In the genomic region with DNA sequence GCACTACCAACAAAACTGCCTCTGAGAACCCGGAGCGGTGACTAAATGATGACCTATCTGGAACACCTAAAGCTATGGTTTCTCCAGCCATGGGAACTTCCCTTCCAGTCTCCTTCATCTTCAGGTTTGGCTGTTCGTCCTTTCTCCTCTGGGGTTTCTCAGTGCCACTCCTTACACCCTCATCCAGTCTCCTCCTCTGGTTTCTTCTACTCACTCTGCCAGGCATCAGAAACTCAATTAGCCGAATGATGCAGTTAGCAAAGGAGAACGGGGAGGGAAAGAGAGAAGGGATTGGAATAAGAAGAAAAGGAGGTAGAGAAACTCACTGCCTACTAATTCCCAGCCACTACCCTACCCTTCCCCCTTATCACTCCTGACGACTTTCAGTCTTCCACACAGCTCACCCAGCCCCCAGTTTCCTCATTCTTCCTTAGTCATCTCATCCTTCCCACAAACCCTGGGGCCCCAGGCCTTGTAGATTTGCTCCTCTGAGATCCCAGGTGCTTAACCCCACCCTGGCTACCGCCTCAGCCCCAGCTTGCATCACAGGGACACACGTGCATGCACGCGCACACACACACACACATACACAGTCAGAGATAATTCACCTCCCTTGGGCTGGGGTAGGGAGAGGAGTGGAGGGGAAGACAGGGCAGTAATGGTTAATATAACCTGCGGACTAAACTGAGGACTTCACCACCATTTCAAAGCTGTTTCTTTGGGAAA, we compare ENCODE assay signal across 8 cellular contexts. TPM values are rescaled to one million over a fixed set of nuclear protein-coding genes. Genes with fewer than 3 reads are reported as not detected.
DNase-seq lines count a peak whose midpoint lies in the region; ATAC-seq and TF ChIP-seq lines count a peak whose summit lies in the region.

No MANE protein-coding gene starts in this region.

- no peaks in the 10 kb centered on the region for H3K36me3 Mint-ChIP-seq in activated naive CD8-positive, alpha-beta T cell treated with anti-CD3 and anti-CD28 coated beads, Interleukin-2, amount 50 U/mL, for 24 hours (ENCODE audit: low read depth)
- no peaks in the 10 kb centered on the region for H3K36me3 Mint-ChIP-seq in activated T-helper 1 cell treated with anti-CD3 and anti-CD28 coated beads, Interleukin-12 subunit alpha, Interleukin-12 subunit beta, Interleukin-2, Interleukin-4 antibody, amounts not matched to agents 30 ng/mL and 10 ng/mL and 1 ng/mL, durations not matched to agents 14 hours and 24 hours and 36 hours (ENCODE audit: low read depth)
- H3K36me3 Mint-ChIP-seq in immature natural killer cell (no peaks in the 10 kb centered on the region), T-helper 17 cell (ENCODE audit: low read depth) (no peaks in the 10 kb centered on the region)

- TF ChIP-seq POLR2A in gastroesophageal sphincter (IDR thresholded peaks at IDR 0.05): no peak

- ATAC-seq in GM19438 (IDR thresholded peaks at IDR 0.05; ENCODE audit: low read depth, unreplicated experiment): peak; percentile 37
- ATAC-seq in gastroesophageal sphincter: peak; percentile 50
- peak; percentile 79 for ATAC-seq in sciatic nerve
- no peak for ATAC-seq in activated naive CD8-positive, alpha-beta T cell treated with anti-CD3 and anti-CD28 coated beads, Interleukin-2, amount 50 U/mL, for 24 hours
- no peak for ATAC-seq in T-helper 17 cell

- peak; percentile 32 for DNase-seq in SK-N-DZ (ENCODE audit: low spot score)
- no peak for DNase-seq in sciatic nerve (ENCODE audit: low spot score)
- DNase-seq in activated naive CD8-positive, alpha-beta T cell treated with anti-CD3 and anti-CD28 coated beads, Interleukin-2, amount 50 U/mL, for 24 hours: no peak
- DNase-seq in activated T-helper 1 cell treated with anti-CD3 and anti-CD28 coated beads, Interleukin-12 subunit alpha, Interleukin-12 subunit beta, Interleukin-2, Interleukin-4 antibody, amounts not matched to agents 30 ng/mL and 10 ng/mL and 1 ng/mL, durations not matched to agents 14 hours and 24 hours and 36 hours (ENCODE audit: low spot score): no peak
- DNase-seq in immature natural killer cell: no peak
- DNase-seq in T-helper 17 cell: no peak

- H3K9me3 Mint-ChIP-seq in activated naive CD8-positive, alpha-beta T cell treated with anti-CD3 and anti-CD28 coated beads, Interleukin-2, amount 50 U/mL, for 24 hours: no peaks in the 10 kb centered on the region
- no peaks in the 10 kb centered on the region for H3K9me3 Mint-ChIP-seq in activated T-helper 1 cell treated with anti-CD3 and anti-CD28 coated beads, Interleukin-12 subunit alpha, Interleukin-12 subunit beta, Interleukin-2, Interleukin-4 antibody, amounts not matched to agents 30 ng/mL and 10 ng/mL and 1 ng/mL, durations not matched to agents 14 hours and 24 hours and 36 hours
- H3K9me3 Mint-ChIP-seq in immature natural killer cell: no peaks in the 10 kb centered on the region

- no peaks in the 10 kb centered on the region for H3K27me3 Mint-ChIP-seq in activated naive CD8-positive, alpha-beta T cell treated with anti-CD3 and anti-CD28 coated beads, Interleukin-2, amount 50 U/mL, for 24 hours
- H3K27me3 Mint-ChIP-seq in activated T-helper 1 cell treated with anti-CD3 and anti-CD28 coated beads, Interleukin-12 subunit alpha, Interleukin-12 subunit beta, Interleukin-2, Interleukin-4 antibody, amounts not matched to agents 30 ng/mL and 10 ng/mL and 1 ng/mL, durations not matched to agents 14 hours and 24 hours and 36 hours (ENCODE audit: insufficient read depth): peaks cover 3% of the 10 kb centered on the region
- H3K27me3 Mint-ChIP-seq in immature natural killer cell (ENCODE audit: low read depth in 3 of 3) (peaks cover 0 to 2% (median 2%) of the 10 kb centered on the region in 3 donors), T-helper 17 cell (peaks cover 5% of the 10 kb centered on the region)

- H3K27ac ChIP-seq in gastroesophageal sphincter: peak overlapping the region; percentile 76 to 89 (median 77)

- TF ChIP-seq EP300 in gastroesophageal sphincter (IDR thresholded peaks at IDR 0.05): no peak

- H3K27me3 ChIP-seq in gastroesophageal sphincter: no peaks in the 10 kb centered on the region

- no peak overlapping the region for H3K27ac Mint-ChIP-seq in activated naive CD8-positive, alpha-beta T cell treated with anti-CD3 and anti-CD28 coated beads, Interleukin-2, amount 50 U/mL, for 24 hours
- no peak overlapping the region for H3K27ac Mint-ChIP-seq in activated T-helper 1 cell treated with anti-CD3 and anti-CD28 coated beads, Interleukin-12 subunit alpha, Interleukin-12 subunit beta, Interleukin-2, Interleukin-4 antibody, amounts not matched to agents 30 ng/mL and 10 ng/mL and 1 ng/mL, durations not matched to agents 14 hours and 24 hours and 36 hours
- no peak overlapping the region for H3K27ac Mint-ChIP-seq in immature natural killer cell
- H3K27ac Mint-ChIP-seq in T-helper 17 cell: no peak overlapping the region

- no peaks in the 10 kb centered on the region for H3K36me3 ChIP-seq in gastroesophageal sphincter

- no peak for TF ChIP-seq CTCF in gastroesophageal sphincter (IDR thresholded peaks at IDR 0.05)

- peaks cover 14 to 64% (median 19%) of the 10 kb centered on the region in 3 donors for H3K4me1 ChIP-seq in gastroesophageal sphincter

- H3K4me3 ChIP-seq in gastroesophageal sphincter: no peak overlapping the region

- 72 to 75% methylated on average over 8 to 11 of the region's 11 CpGs for WGBS in gastroesophageal sphincter (ENCODE audit: low coverage in 1 of 2), 2 donors

- no peaks in the 10 kb centered on the region for H3K9me3 ChIP-seq in gastroesophageal sphincter
- H3K9me3 ChIP-seq in T-helper 17 cell (ENCODE audit: control insufficient read depth, low read length, poor library complexity, severe bottlenecking): no peaks in the 10 kb centered on the region

- H3K4me1 Mint-ChIP-seq in activated naive CD8-positive, alpha-beta T cell treated with anti-CD3 and anti-CD28 coated beads, Interleukin-2, amount 50 U/mL, for 24 hours: peaks cover 7% of the 10 kb centered on the region
- H3K4me1 Mint-ChIP-seq in activated T-helper 1 cell treated with anti-CD3 and anti-CD28 coated beads, Interleukin-12 subunit alpha, Interleukin-12 subunit beta, Interleukin-2, Interleukin-4 antibody, amounts not matched to agents 30 ng/mL and 10 ng/mL and 1 ng/mL, durations not matched to agents 14 hours and 24 hours and 36 hours (ENCODE audit: low read depth): peaks cover 21% of the 10 kb centered on the region
- H3K4me1 Mint-ChIP-seq in immature natural killer cell (no peaks in the 10 kb centered on the region), T-helper 17 cell (peaks cover 3% of the 10 kb centered on the region)

- intact Hi-C loops in sciatic nerve (cut with DNase I): no loop called here
- intact Hi-C loops in activated T-helper 1 cell treated with anti-CD3 and anti-CD28 coated beads, Interleukin-12 subunit alpha, Interleukin-12 subunit beta, Interleukin-2, Interleukin-4 antibody, amounts not matched to agents 30 ng/mL and 10 ng/mL and 1 ng/mL, durations not matched to agents 14 hours and 24 hours and 36 hours (cut with micrococcal nuclease): no loop called here

- no peak overlapping the region for H3K4me3 Mint-ChIP-seq in activated naive CD8-positive, alpha-beta T cell treated with anti-CD3 and anti-CD28 coated beads, Interleukin-2, amount 50 U/mL, for 24 hours
- H3K4me3 Mint-ChIP-seq in activated T-helper 1 cell treated with anti-CD3 and anti-CD28 coated beads, Interleukin-12 subunit alpha, Interleukin-12 subunit beta, Interleukin-2, Interleukin-4 antibody, amounts not matched to agents 30 ng/mL and 10 ng/mL and 1 ng/mL, durations not matched to agents 14 hours and 24 hours and 36 hours: no peak overlapping the region
- H3K4me3 Mint-ChIP-seq in immature natural killer cell: no peak overlapping the region
- no peak overlapping the region for H3K4me3 Mint-ChIP-seq in T-helper 17 cell

RNA-seq across cellular contexts. Expression of a gene that starts 13.0 kb away (rescaled TPM):
- 8.5 and 10.7 TPM in 2 replicates for polyA plus RNA-seq in SK-N-DZ (2014; cell fraction: cytosol; rRNA removed)
- 9.6 and 16.9 TPM in 2 replicates for polyA plus RNA-seq in SK-N-DZ (2014; cell fraction: nucleus; rRNA removed)
- 10 to 100 TPM; 25.8 to 46.5 (median 36.3) TPM for total RNA-seq in gastroesophageal sphincter
- total RNA-seq in sciatic nerve: 22.2 TPM
- 0.64 and 0.86 TPM in 2 replicates for total RNA-seq in activated T-helper 1 cell treated with anti-CD3 and anti-CD28 coated beads, Interleukin-12 subunit alpha, Interleukin-12 subunit beta, Interleukin-2, Interleukin-4 antibody, amounts not matched to agents 30 ng/mL and 10 ng/mL and 1 ng/mL, durations not matched to agents 14 hours and 24 hours and 36 hours
- 1 to 10 TPM in 1 of 3 donors, under 1 TPM in 1, not detected in 1; 0.23 to 1.0 TPM for polyA plus RNA-seq in immature natural killer cell
- 1 to 10 TPM; 1.2 to 1.3 TPM for total RNA-seq in T-helper 17 cell

RNA-seq across cellular contexts. Expression of a gene that starts 13.3 kb away (rescaled TPM):
- 92.2 and 93.8 TPM in 2 replicates for polyA plus RNA-seq in SK-N-DZ (2014; cell fraction: cytosol; rRNA removed)
- 72.4 and 76.2 TPM in 2 replicates for polyA plus RNA-seq in SK-N-DZ (2014; cell fraction: nucleus; rRNA removed)
- total RNA-seq in gastroesophageal sphincter (100 to 1,000 TPM in 1 of 4 donors, 10 to 100 TPM in 3; 82.1 to 141 (median 85.4) TPM), sciatic nerve (71.6 TPM), T-helper 17 cell (10 to 100 TPM; 46.4 to 54.9 TPM)
- 58.1 and 64.7 TPM in 2 replicates for total RNA-seq in activated T-helper 1 cell treated with anti-CD3 and anti-CD28 coated beads, Interleukin-12 subunit alpha, Interleukin-12 subunit beta, Interleukin-2, Interleukin-4 antibody, amounts not matched to agents 30 ng/mL and 10 ng/mL and 1 ng/mL, durations not matched to agents 14 hours and 24 hours and 36 hours
- polyA plus RNA-seq in immature natural killer cell: 10 to 100 TPM; 19.8 to 27.7 (median 20.4) TPM

Comparison
In these comparisons a context has a peak if more than half of its experiments do, and no peak if none do; other contexts are left out.
1. ATAC-seq: peak in GM19438 (single experiment), gastroesophageal sphincter (single experiment) and sciatic nerve (single experiment); none in activated naive CD8-positive, alpha-beta T cell treated with anti-CD3 and anti-CD28 coated beads, Interleukin-2, amount 50 U/mL, for 24 hours (single experiment) and T-helper 17 cell (single experiment).
2. RNA of a gene that starts 13.0 kb away (total RNA-seq): 25.8 to 46.5 TPM in gastroesophageal sphincter and 22.2 TPM in sciatic nerve (single experiment); 1.2 to 1.3 TPM in T-helper 17 cell and 0.64 to 0.86 TPM in activated T-helper 1 cell treated with anti-CD3 and anti-CD28 coated beads, Interleukin-12 subunit alpha, Interleukin-12 subunit beta, Interleukin-2, Interleukin-4 antibody, amounts not matched to agents 30 ng/mL and 10 ng/mL and 1 ng/mL, durations not matched to agents 14 hours and 24 hours and 36 hours; every median in the first group is over 10 times any median in the second.